ENCODE assay signal across 8 cellular contexts in the genomic region with DNA sequence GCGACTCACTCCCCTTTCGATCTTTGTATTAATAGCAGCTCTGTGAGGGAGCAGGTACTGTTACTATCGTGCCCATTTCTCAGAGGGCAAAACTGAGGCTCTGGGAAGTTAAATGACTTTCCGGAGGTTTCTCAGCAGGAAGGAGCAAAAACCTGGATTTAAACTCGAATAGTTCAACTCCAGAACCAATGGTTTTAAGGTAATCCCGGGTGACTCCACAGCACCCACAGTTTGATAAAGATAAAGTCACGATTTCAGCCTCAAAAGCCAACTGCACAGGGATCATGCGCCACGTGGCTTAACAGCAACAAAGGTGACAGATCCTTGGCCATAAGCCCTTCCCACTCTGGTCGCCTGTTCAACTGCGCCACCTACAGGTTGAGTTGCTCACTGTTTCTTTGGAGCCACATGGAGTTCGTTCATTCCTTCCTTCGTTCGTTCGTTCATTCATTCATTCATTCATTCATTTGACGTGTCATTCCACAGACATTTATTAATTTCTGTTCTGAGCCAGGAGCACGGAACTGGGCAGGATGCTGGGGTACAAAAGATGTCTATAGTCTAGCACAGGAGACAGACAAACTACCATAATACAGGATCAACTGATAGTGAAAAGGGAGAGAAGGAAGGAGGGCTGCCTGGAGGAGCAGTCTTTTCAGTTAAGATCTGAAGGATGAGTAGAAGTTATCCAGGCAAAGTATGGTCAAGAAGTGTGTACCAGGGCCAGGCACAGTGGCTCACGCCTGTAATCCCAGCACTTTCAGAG.
A peak's percentile ranks its signal among the peaks of the same experiment; 100 is the strongest.
DNase-seq lines count a peak whose midpoint lies in the region; ATAC-seq and TF ChIP-seq lines count a peak whose summit lies in the region.

No MANE protein-coding gene starts in this region.

- H3K4me3 ChIP-seq in H7 (ENCODE audit: insufficient read depth, low read depth, low read length) (no peak overlapping the region), OCI-LY7 (ENCODE audit: low read depth, low read length, poor library complexity, severe bottlenecking) (no peak overlapping the region), heart left ventricle (peak overlapping the region in 9 of 12 donors; percentile 9 to 41 (median 23)), prostate gland (no peak overlapping the region)

- no peak overlapping the region for H2AFZ ChIP-seq in OCI-LY7 (ENCODE audit: low read length)

- no peaks in the 10 kb centered on the region for H3K36me3 Mint-ChIP-seq in CD4-positive, alpha-beta T cell (ENCODE audit: low read depth)
- no peaks in the 10 kb centered on the region for H3K36me3 Mint-ChIP-seq in activated naive CD4-positive, alpha-beta T cell treated with anti-CD3 and anti-CD28 coated beads for 36 hours (ENCODE audit: low read depth)

- H3K27me3 Mint-ChIP-seq in CD4-positive, alpha-beta T cell = peaks cover 58% of the 10 kb centered on the region
- peaks cover 38% of the 10 kb centered on the region for H3K27me3 Mint-ChIP-seq in activated naive CD4-positive, alpha-beta T cell treated with anti-CD3 and anti-CD28 coated beads for 36 hours (ENCODE audit: low read depth)

- CTCF ChIA-PET in CD4-positive, alpha-beta T cell (lab: Charles Lee) = no interaction called here
- CTCF ChIA-PET in OCI-LY7 (lab: Charles Lee; ENCODE audit: unreplicated experiment) = interaction anchor here (0.6 kb wide), 2 partner anchors 50 to 389 kb away, joined by 3 to 9 read pairs; no protein-coding TSS in a partner anchor
- CTCF ChIA-PET in activated naive CD4-positive, alpha-beta T cell treated with anti-CD3 and anti-CD28 coated beads for 36 hours (lab: Charles Lee) = interaction anchor here (1.1 to 1.7 kb wide), 3 partner anchors 49 to 112 kb away, joined by 3 read pairs; no protein-coding TSS in a partner anchor

- H3K4me1 Mint-ChIP-seq in CD4-positive, alpha-beta T cell (ENCODE audit: low read depth) = peaks cover 5% of the 10 kb centered on the region
- H3K4me1 Mint-ChIP-seq in activated naive CD4-positive, alpha-beta T cell treated with anti-CD3 and anti-CD28 coated beads for 36 hours (ENCODE audit: low read depth) = peaks cover 8% of the 10 kb centered on the region

- no TSS peak for BruUV-seq in OCI-LY7 (replicated peaks; lab: Mats Ljungman, UMichigan)

- WGBS in heart left ventricle, 4 donors = 12 to 26% (median 14%) methylated on average over 16 to 18 of the region's 18 CpGs
- 13% methylated on average over 18 of the region's 18 CpGs for WGBS in prostate gland

- no peaks in the 10 kb centered on the region for H3K9me2 ChIP-seq in OCI-LY7 (ENCODE audit: insufficient read depth, low read length)

- 0 out of 2 replicates have a peak overlapping the region, but pooled peaks have one; percentile 15 for H3K4me2 ChIP-seq in OCI-LY7 (ENCODE audit: low read length)

- H3K79me2 ChIP-seq in OCI-LY7 (ENCODE audit: insufficient read depth, low read depth, low read length) = no peaks in the 10 kb centered on the region

- peaks cover 21% of the 10 kb centered on the region for H3K27me3 ChIP-seq in CD4-positive, alpha-beta T cell (ENCODE audit: control insufficient read depth, insufficient read depth, low read length)
- H3K27me3 ChIP-seq in H7 (ENCODE audit: control insufficient read depth, insufficient read depth, low read length) (peaks cover 1% of the 10 kb centered on the region; the same call in 1 of the 2 replicates), heart left ventricle (peaks cover 0 to 35% (median 16%) of the 10 kb centered on the region in 9 donors), prostate gland (replicated peaks; ENCODE audit: insufficient read depth) (peaks cover 3% of the 10 kb centered on the region)

- no peak overlapping the region for H3K4me3 Mint-ChIP-seq in CD4-positive, alpha-beta T cell
- H3K4me3 Mint-ChIP-seq in activated naive CD4-positive, alpha-beta T cell treated with anti-CD3 and anti-CD28 coated beads for 36 hours = no peak overlapping the region

- ATAC-seq in CD4-positive, alpha-beta T cell (ENCODE audit: poor library complexity) = peak; percentile 52
- ATAC-seq in heart left ventricle = peak; percentile 71 to 84 (median 78)
- ATAC-seq in GM19023 (IDR thresholded peaks at IDR 0.05; ENCODE audit: unreplicated experiment) = no peak
- no peak for ATAC-seq in GM21825 (IDR thresholded peaks at IDR 0.05; ENCODE audit: unreplicated experiment)

- H3K27ac Mint-ChIP-seq in CD4-positive, alpha-beta T cell = no peak overlapping the region
- no peak overlapping the region for H3K27ac Mint-ChIP-seq in activated naive CD4-positive, alpha-beta T cell treated with anti-CD3 and anti-CD28 coated beads for 36 hours

- peak in 6 of 10 experiments; percentile 3 to 19 (median 6) for DNase-seq in CD4-positive, alpha-beta T cell
- DNase-seq in H7 (peak; percentile 84), OCI-LY7 (ENCODE audit: low spot score) (peak; percentile 65), heart left ventricle (peak in 4 of 5 donors; percentile 41 to 62 (median 56)), prostate gland (ENCODE audit: low spot score) (peak; percentile 48)
- DNase-seq in activated naive CD4-positive, alpha-beta T cell treated with anti-CD3 and anti-CD28 coated beads for 36 hours = peak; percentile 89

- intact Hi-C loops in CD4-positive, alpha-beta T cell (cut with DNase I, micrococcal nuclease) = no loop called here
- intact Hi-C loops in OCI-LY7 (cut with micrococcal nuclease; ENCODE audit: unreplicated experiment) (loop anchor here (1.0 kb wide), 2 partner anchors 50 to 1394 kb away; no protein-coding TSS in a partner anchor), heart left ventricle (cut with DNase I) (loop anchor here in 7 of 10 donors (1.0 to 10.0 kb wide), 8 partner anchors 46 to 274 kb away; no protein-coding TSS in a partner anchor), prostate gland (cut with DNase I) (no loop called here)
- intact Hi-C loops in activated naive CD4-positive, alpha-beta T cell treated with anti-CD3 and anti-CD28 coated beads for 36 hours (cut with micrococcal nuclease) = loop anchor here (2.0 to 5.0 kb wide), 2 partner anchors 50 to 1391 kb away; no protein-coding TSS in a partner anchor

- TF ChIP-seq POLR2A in heart left ventricle (IDR thresholded peaks at IDR 0.05) (no peak), prostate gland (IDR thresholded peaks at IDR 0.05) (no peak)

- POLR2A ChIA-PET in CD4-positive, alpha-beta T cell (lab: Charles Lee) = no interaction called here
- POLR2A ChIA-PET in OCI-LY7 (lab: Charles Lee) = interaction anchor here (0.6 kb wide), 1 partner anchor 217 kb away, joined by 5 read pairs; no protein-coding TSS in a partner anchor

- no peak overlapping the region for H3K27ac ChIP-seq in CD4-positive, alpha-beta T cell (ENCODE audit: low read depth, low read length)
- H3K27ac ChIP-seq in OCI-LY7 (ENCODE audit: low read depth, low read length, poor library complexity, severe bottlenecking) = no peak overlapping the region
- no peak overlapping the region for H3K27ac ChIP-seq in heart left ventricle
- H3K27ac ChIP-seq in prostate gland = no peak overlapping the region

- H3K9me3 ChIP-seq in CD4-positive, alpha-beta T cell (ENCODE audit: control insufficient read depth, low read length) = no peaks in the 10 kb centered on the region
- H3K9me3 ChIP-seq in OCI-LY7 (ENCODE audit: low read length) (no peaks in the 10 kb centered on the region), heart left ventricle (no peaks in the 10 kb centered on the region), prostate gland (no peaks in the 10 kb centered on the region)

- H4K20me1 ChIP-seq in OCI-LY7 (ENCODE audit: insufficient read depth, low read length) = no peaks in the 10 kb centered on the region

- H3K4me1 ChIP-seq in OCI-LY7 (ENCODE audit: insufficient read depth, low read length, poor library complexity, severe bottlenecking) (no peaks in the 10 kb centered on the region), heart left ventricle (peaks cover 0 to 13% (median 9%) of the 10 kb centered on the region in 12 donors), prostate gland (replicated peaks) (no peaks in the 10 kb centered on the region)

- no peaks in the 10 kb centered on the region for H3K36me3 ChIP-seq in H7 (replicated peaks; ENCODE audit: control insufficient read depth, insufficient read depth, low read length)
- no peaks in the 10 kb centered on the region for H3K36me3 ChIP-seq in OCI-LY7 (ENCODE audit: insufficient read depth, low read length)
- no peaks in the 10 kb centered on the region for H3K36me3 ChIP-seq in heart left ventricle
- no peaks in the 10 kb centered on the region for H3K36me3 ChIP-seq in prostate gland

- H3K9me3 Mint-ChIP-seq in CD4-positive, alpha-beta T cell = no peaks in the 10 kb centered on the region
- no peaks in the 10 kb centered on the region for H3K9me3 Mint-ChIP-seq in activated naive CD4-positive, alpha-beta T cell treated with anti-CD3 and anti-CD28 coated beads for 36 hours

- TF ChIP-seq CTCF in CD4-positive, alpha-beta T cell (IDR thresholded peaks at IDR 0.05) = peak; percentile 29
- TF ChIP-seq CTCF in OCI-LY7 (conservative IDR thresholded peaks at IDR 0.05; ENCODE audit: low read length) (peak; percentile 92), heart left ventricle (IDR thresholded peaks at IDR 0.05) (peak; percentile 60 to 87 (median 74)), prostate gland (IDR thresholded peaks at IDR 0.05) (peak; percentile 48 to 82 (median 81))

Comparison
In these comparisons a context has a peak if more than half of its experiments do, and no peak if none do; other contexts are left out.
1. ATAC-seq: peak in CD4-positive, alpha-beta T cell (single experiment) and heart left ventricle (4 of 4); none in GM19023 (single experiment) and GM21825 (single experiment).
2. DNase-seq: peak in every context shown above with its lines; median percentile 89 in activated naive CD4-positive, alpha-beta T cell treated with anti-CD3 and anti-CD28 coated beads for 36 hours; 84 in H7; 65 in OCI-LY7; 56 in heart left ventricle; 48 in prostate gland; 6 in CD4-positive, alpha-beta T cell.
3. CTCF ChIP-seq: peak in every context shown above with its lines; median percentile 92 in OCI-LY7; 81 in prostate gland; 74 in heart left ventricle; 29 in CD4-positive, alpha-beta T cell.
4. H3K4me3 ChIP-seq: peak in heart left ventricle (9 of 12); none in H7 (single experiment), OCI-LY7 (single experiment) and prostate gland (0 of 2).
5. intact Hi-C loops: an anchor here in OCI-LY7 (1.0 kb wide), activated naive CD4-positive, alpha-beta T cell treated with anti-CD3 and anti-CD28 coated beads for 36 hours (2.0 to 5.0 kb wide) and heart left ventricle (1.0 to 10.0 kb wide); none called in CD4-positive, alpha-beta T cell and prostate gland.